ENCODE assay signal across 10 cellular contexts in genomic region chr11:120709808-120710207, GRCh38.
DNase-seq lines count a peak whose midpoint lies in the region; ATAC-seq, FAIRE-seq and TF ChIP-seq lines count a peak whose summit lies in the region.
"Had no signal": no experiment of that assay in that cellular context is flagged by ENCODE, and none has a peak within 500 bp of the region (broad histone marks: within the 10 kb centered on the region; RNA-seq: fewer than 3 reads in every experiment).

No MANE protein-coding gene starts in this region.

- H3K27me3 Mint-ChIP-seq in brain = peaks cover 2% of the 10 kb centered on the region

- DNase-seq in GM12892 (ENCODE audit: insufficient read length) = no peak
- peak; percentile 62 for DNase-seq in GM20000 (ENCODE audit: low spot score)
- DNase-seq in activated naive CD4-positive, alpha-beta T cell treated with anti-CD3 and anti-CD28 coated beads, Interleukin-2, amount 50 U/mL, for 16 hours = no peak
- DNase-seq in activated T-cell treated with anti-CD3 and anti-CD28 coated beads for 4 hours = no peak

- no peak overlapping the region for H3K4me3 Mint-ChIP-seq in brain
- H3K4me3 Mint-ChIP-seq: B cell had no signal

- peak; percentile 72 for ATAC-seq in HG03025 (IDR thresholded peaks at IDR 0.05; ENCODE audit: low FRiP score, unreplicated experiment)
- ATAC-seq in HG03139 (IDR thresholded peaks at IDR 0.05; ENCODE audit: unreplicated experiment) = no peak
- no peak for ATAC-seq in HG03457 (IDR thresholded peaks at IDR 0.05; ENCODE audit: unreplicated experiment)

- peaks cover 22% of the 10 kb centered on the region for H3K36me3 Mint-ChIP-seq in brain

- TF ChIP-seq CTCF in GM20000 (IDR thresholded peaks at IDR 0.05; ENCODE audit: extremely low read depth, missing control alignments) = no peak
- TF ChIP-seq CTCF in brain (conservative IDR thresholded peaks at IDR 0.05) = no peak

- FAIRE-seq in GM12892 (lab: Jason Lieb, UNC) = peak; percentile 99

- TF ChIP-seq POLR2A in GM12892 (IDR thresholded peaks at IDR 0.05; ENCODE audit: low read depth, low read length) = no peak

- H3K9me3 Mint-ChIP-seq in brain = peaks cover 10 to 23% (median 17%) of the 10 kb centered on the region in 5 experiments

- peak overlapping the region in 3 of 5 experiments; percentile 8 to 78 (median 64) for H3K27ac Mint-ChIP-seq in brain
- H3K27ac Mint-ChIP-seq: B cell, progenitor cell of endocrine pancreas had no signal

- H3K4me1 Mint-ChIP-seq in brain = peaks cover 59% of the 10 kb centered on the region
- H3K4me1 Mint-ChIP-seq: B cell had no signal
